1 cellular context compared by ENCODE assay signal in genomic region chr11:124935548-124936514, GRCh38.
TF ChIP-seq lines count a peak whose summit lies in the region.

A gene with protein sequence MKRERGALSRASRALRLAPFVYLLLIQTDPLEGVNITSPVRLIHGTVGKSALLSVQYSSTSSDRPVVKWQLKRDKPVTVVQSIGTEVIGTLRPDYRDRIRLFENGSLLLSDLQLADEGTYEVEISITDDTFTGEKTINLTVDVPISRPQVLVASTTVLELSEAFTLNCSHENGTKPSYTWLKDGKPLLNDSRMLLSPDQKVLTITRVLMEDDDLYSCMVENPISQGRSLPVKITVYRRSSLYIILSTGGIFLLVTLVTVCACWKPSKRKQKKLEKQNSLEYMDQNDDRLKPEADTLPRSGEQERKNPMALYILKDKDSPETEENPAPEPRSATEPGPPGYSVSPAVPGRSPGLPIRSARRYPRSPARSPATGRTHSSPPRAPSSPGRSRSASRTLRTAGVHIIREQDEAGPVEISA (minus strand): TSS chr11:124936047. CDS start chr11:124936006, 41 bp downstream.

TF ChIP-seq in HepG2, 621 proteins besides CTCF, POLR2A, EP300 and RAD21 (continued from another document and continues in another):
- TF ChIP-seq, protein P1, sequence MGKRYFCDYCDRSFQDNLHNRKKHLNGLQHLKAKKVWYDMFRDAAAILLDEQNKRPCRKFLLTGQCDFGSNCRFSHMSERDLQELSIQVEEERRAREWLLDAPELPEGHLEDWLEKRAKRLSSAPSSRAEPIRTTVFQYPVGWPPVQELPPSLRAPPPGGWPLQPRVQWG (CRISPR knock-in tag; IDR thresholded peaks at IDR 0.05; ENCODE audit: borderline replicate concordance, low read depth), result no peak
- TF ChIP-seq ZNF468 (CRISPR knock-in tag; IDR thresholded peaks at IDR 0.05) (no peak), ZNF234 (CRISPR knock-in tag; conservative IDR thresholded peaks at IDR 0.05) (no peak), ZNF362 (CRISPR knock-in tag; IDR thresholded peaks at IDR 0.05; ENCODE audit: borderline replicate concordance) (no peak; the same call in 1 of the 2 replicates), KDM5B (CRISPR knock-in tag; IDR thresholded peaks at IDR 0.05; ENCODE audit: borderline replicate concordance) (no peak), GABPA (IDR thresholded peaks at IDR 0.05; ENCODE audit: low read depth, low read length) (no peak), GABPA (CRISPR knock-in tag; IDR thresholded peaks at IDR 0.05; ENCODE audit: low read depth) (0 out of 2 replicates have a peak, but pooled peaks have one; percentile 3), ZNF274 (CRISPR knock-in tag; IDR thresholded peaks at IDR 0.05) (no peak), ZBTB20 (CRISPR knock-in tag; IDR thresholded peaks at IDR 0.05; ENCODE audit: borderline replicate concordance, low read depth) (no peak), WIZ (CRISPR knock-in tag; IDR thresholded peaks at IDR 0.05) (no peak), SCMH1 (CRISPR knock-in tag; IDR thresholded peaks at IDR 0.05; ENCODE audit: borderline replicate concordance) (no peak), TAF1 (CRISPR knock-in tag; IDR thresholded peaks at IDR 0.05) (peak; percentile 68), ZBTB1 (CRISPR knock-in tag; IDR thresholded peaks at IDR 0.05; ENCODE audit: borderline replicate concordance) (no peak), RARA (CRISPR knock-in tag; IDR thresholded peaks at IDR 0.05) (no peak), SMAD9 (CRISPR knock-in tag; IDR thresholded peaks at IDR 0.05) (no peak), JUN (CRISPR knock-in tag; IDR thresholded peaks at IDR 0.05) (no peak), DZIP1 (CRISPR knock-in tag; IDR thresholded peaks at IDR 0.05) (no peak), SP2 (CRISPR knock-in tag; IDR thresholded peaks at IDR 0.05) (no peak), CBX5 (CRISPR knock-in tag; IDR thresholded peaks at IDR 0.05; ENCODE audit: borderline replicate concordance) (0 out of 2 replicates have a peak, but pooled peaks have one; percentile 21), ZNF746 (CRISPR knock-in tag; IDR thresholded peaks at IDR 0.05) (no peak), NKX3-1 (CRISPR knock-in tag; IDR thresholded peaks at IDR 0.05) (no peak), ZNF672 (CRISPR knock-in tag; IDR thresholded peaks at IDR 0.05) (no peak), STAG1 (CRISPR knock-in tag; IDR thresholded peaks at IDR 0.05) (no peak), GABPB1 (CRISPR knock-in tag; IDR thresholded peaks at IDR 0.05) (no peak), TOPORS (CRISPR knock-in tag; IDR thresholded peaks at IDR 0.05) (no peak), HOXA7 (CRISPR knock-in tag; IDR thresholded peaks at IDR 0.05) (no peak), ZNF253 (CRISPR knock-in tag; IDR thresholded peaks at IDR 0.05; ENCODE audit: borderline replicate concordance) (no peak), ZNF605 (CRISPR knock-in tag; IDR thresholded peaks at IDR 0.05) (no peak), ZMYM3 (CRISPR knock-in tag; IDR thresholded peaks at IDR 0.05) (0 out of 2 replicates have a peak, but pooled peaks have one; percentile 21), SP1 (IDR thresholded peaks at IDR 0.05) (no peak), SP1 (CRISPR knock-in tag; IDR thresholded peaks at IDR 0.05) (no peak), ARID2 (CRISPR knock-in tag; IDR thresholded peaks at IDR 0.05; ENCODE audit: borderline replicate concordance) (0 out of 2 replicates have a peak, but pooled peaks have one; percentile 14), SALL1 (CRISPR knock-in tag; IDR thresholded peaks at IDR 0.05) (no peak; the same call in 1 of the 2 replicates), CREB3 (CRISPR knock-in tag; IDR thresholded peaks at IDR 0.05) (0 out of 2 replicates have a peak, but pooled peaks have one; percentile 40), FOXA1 (IDR thresholded peaks at IDR 0.05) (no peak), FOXA1 (CRISPR knock-in tag; IDR thresholded peaks at IDR 0.05) (no peak), POGZ (CRISPR knock-in tag; IDR thresholded peaks at IDR 0.05) (no peak), AGO1 (IDR thresholded peaks at IDR 0.05; ENCODE audit: low read depth, low read length, poor library complexity, severe bottlenecking) (no peak), ZNF770 (CRISPR knock-in tag; IDR thresholded peaks at IDR 0.05) (no peak), ZNF12 (CRISPR knock-in tag; IDR thresholded peaks at IDR 0.05) (no peak), ZNF614 (CRISPR knock-in tag; IDR thresholded peaks at IDR 0.05; ENCODE audit: borderline replicate concordance) (no peak), TBX2 (CRISPR knock-in tag; IDR thresholded peaks at IDR 0.05; ENCODE audit: borderline replicate concordance) (no peak)
- TF ChIP-seq, protein P2, sequence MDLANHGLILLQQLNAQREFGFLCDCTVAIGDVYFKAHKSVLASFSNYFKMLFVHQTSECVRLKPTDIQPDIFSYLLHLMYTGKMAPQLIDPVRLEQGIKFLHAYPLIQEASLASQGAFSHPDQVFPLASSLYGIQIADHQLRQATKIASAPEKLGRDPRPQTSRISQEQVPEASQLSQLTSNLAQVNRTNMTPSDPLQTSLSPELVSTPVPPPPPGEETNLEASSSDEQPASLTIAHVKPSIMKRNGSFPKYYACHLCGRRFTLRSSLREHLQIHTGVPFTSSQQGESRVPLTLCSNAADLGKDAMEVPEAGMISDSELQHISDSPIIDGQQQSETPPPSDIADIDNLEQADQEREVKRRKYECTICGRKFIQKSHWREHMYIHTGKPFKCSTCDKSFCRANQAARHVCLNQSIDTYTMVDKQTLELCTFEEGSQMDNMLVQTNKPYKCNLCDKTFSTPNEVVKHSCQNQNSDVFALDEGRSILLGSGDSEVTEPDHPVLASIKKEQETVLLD (CRISPR knock-in tag; IDR thresholded peaks at IDR 0.05; ENCODE audit: low read depth), result no peak
- TF ChIP-seq, protein P3, sequence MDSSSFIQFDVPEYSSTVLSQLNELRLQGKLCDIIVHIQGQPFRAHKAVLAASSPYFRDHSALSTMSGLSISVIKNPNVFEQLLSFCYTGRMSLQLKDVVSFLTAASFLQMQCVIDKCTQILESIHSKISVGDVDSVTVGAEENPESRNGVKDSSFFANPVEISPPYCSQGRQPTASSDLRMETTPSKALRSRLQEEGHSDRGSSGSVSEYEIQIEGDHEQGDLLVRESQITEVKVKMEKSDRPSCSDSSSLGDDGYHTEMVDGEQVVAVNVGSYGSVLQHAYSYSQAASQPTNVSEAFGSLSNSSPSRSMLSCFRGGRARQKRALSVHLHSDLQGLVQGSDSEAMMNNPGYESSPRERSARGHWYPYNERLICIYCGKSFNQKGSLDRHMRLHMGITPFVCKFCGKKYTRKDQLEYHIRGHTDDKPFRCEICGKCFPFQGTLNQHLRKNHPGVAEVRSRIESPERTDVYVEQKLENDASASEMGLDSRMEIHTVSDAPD (CRISPR knock-in tag; IDR thresholded peaks at IDR 0.05), result no peak
- TF ChIP-seq, protein P4, sequence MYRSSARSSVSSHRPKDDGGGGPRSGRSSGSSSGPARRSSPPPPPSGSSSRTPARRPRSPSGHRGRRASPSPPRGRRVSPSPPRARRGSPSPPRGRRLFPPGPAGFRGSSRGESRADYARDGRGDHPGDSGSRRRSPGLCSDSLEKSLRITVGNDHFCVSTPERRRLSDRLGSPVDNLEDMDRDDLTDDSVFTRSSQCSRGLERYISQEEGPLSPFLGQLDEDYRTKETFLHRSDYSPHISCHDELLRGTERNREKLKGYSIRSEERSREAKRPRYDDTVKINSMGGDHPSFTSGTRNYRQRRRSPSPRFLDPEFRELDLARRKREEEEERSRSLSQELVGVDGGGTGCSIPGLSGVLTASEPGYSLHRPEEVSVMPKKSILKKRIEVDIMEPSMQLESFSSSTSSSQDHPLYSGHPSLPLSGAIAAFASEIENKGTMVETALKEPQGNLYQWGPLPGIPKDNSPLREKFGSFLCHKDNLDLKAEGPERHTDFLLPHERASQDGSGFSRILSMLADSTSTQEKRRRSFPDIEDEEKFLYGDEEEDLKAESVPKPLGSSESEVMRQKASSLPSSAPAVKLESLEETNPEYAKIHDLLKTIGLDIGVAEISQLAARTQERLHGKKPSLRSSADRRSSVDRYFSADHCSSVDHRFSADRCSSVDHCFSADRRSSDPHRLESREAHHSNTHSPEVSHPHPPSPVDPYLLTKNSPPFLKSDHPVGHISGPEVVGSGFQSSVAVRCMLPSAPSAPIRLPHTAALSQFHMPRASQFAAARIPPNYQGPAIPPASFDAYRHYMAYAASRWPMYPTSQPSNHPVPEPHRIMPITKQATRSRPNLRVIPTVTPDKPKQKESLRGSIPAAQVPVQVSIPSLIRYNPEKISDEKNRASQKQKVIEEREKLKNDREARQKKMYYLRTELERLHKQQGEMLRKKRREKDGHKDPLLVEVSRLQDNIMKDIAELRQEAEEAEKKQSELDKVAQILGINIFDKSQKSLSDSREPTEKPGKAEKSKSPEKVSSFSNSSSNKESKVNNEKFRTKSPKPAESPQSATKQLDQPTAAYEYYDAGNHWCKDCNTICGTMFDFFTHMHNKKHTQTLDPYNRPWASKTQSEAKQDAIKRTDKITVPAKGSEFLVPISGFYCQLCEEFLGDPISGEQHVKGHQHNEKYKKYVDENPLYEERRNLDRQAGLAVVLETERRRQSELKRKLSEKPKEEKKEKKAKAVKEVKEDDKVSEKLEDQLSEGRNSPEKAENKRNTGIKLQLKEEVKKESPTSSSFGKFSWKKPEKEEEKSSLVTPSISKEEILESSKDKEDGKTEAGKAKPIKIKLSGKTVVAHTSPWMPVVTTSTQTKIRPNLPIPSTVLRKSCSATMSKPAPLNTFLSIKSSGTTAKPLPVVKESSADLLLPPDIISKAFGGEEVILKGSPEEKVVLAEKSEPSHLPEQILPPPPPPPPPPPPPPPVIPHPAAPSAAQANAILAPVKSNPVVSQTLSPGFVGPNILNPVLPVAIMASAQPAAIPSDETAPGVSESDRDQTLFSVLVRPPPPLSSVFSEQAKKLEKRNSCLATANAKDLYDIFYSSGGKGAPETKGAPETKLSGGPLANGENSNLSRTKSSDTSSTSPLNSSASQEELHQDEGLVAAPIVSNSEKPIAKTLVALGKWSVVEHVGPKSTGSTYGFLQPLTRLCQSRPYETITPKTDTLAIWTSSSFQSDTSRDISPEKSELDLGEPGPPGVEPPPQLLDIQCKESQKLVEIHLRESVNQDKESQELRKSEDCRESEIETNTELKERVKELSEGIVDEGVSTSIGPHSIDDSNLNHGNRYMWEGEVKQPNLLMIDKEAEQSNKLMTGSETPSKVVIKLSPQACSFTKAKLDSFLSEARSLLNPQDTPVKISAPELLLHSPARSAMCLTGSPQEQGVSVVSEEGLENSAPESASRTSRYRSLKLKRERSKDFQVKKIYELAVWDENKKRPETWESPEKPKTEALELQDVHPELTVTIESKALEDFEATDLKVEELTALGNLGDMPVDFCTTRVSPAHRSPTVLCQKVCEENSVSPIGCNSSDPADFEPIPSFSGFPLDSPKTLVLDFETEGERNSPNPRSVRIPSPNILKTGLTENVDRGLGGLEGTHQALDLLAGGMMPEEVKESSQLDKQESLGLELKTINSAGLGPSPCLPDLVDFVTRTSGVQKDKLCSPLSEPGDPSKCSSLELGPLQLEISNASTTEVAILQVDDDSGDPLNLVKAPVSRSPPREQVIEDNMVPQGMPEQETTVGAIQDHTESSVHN (CRISPR knock-in tag; IDR thresholded peaks at IDR 0.05), result no peak
